ENCODE assay signal across 24 cellular contexts in the genomic region with DNA sequence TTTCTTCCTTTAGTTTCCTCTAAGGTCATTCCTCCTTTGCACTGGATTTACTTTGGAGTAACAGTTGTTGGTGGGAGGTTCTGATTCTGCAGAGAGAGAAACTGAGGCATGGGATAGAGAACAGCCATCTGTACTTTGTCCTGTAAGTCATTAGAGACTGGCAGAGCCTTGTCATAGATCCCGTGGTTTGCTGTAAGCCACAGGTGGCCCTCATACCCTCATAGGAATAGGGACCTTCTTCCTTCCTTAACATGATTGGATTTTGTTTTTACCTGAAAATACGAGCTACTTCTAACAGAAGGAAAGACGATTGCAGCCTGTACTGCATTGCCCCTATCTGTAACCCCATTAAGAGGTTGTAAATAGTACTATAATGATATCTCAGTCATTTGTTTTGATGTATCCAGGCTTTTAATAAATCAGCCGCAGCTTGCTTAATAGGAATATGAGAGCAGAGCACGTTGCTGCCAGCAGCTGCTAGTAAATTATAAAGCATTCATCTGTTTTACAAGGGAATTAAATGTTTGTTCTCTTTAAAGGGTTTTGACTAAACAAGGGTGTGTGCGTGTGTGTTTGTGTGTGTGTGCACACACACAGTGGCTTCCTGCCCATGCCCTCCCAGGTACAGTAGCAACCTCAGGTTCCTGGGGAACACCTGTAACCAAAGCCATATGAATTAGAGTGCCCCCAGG.
DNase-seq lines count a peak whose midpoint lies in the region; ATAC-seq and TF ChIP-seq lines count a peak whose summit lies in the region.
"Had no signal": no experiment of that assay in that cellular context is flagged by ENCODE, and none has a peak within 500 bp of the region (broad histone marks: within the 10 kb centered on the region; RNA-seq: fewer than 3 reads in every experiment).

No MANE protein-coding gene starts in this region.

- TF ChIP-seq POLR2A in suprapubic skin (IDR thresholded peaks at IDR 0.05) = no peak

- DNase-seq in COR-L47 (lab: John Stamatoyannopoulos, UW) (peak; percentile 77), NCI-H128 (lab: John Stamatoyannopoulos, UW; ENCODE audit: unreplicated experiment) (peak; percentile 43), NCI-H2196 treated with DMSO at 0.1 percent for 48 hours (lab: John Stamatoyannopoulos, UW; ENCODE audit: unreplicated experiment) (peak; percentile 29), foreskin fibroblast (no peak), NCI-H187 (lab: John Stamatoyannopoulos, UW) (no peak), suprapubic skin (ENCODE audit: low spot score in 2 of 2) (no peak)
- DNase-seq: ACHN; activated CD4-positive, CD25-positive, alpha-beta regulatory T cell; activated CD8-positive, alpha-beta memory T cell treated with anti-CD3 and anti-CD28 coated beads for 24 hours; activated naive CD4-positive, alpha-beta T cell treated with anti-CD3 and anti-CD28 coated beads, Interleukin-2, amount 50 U/mL, for 16 hours; activated T-cell treated with anti-CD3 and anti-CD28 coated beads, Interleukin-2, amount 50 U/mL, for 48 hours; aorta; DMS53; erythroblast; gastrocnemius medialis; left colon; MG63; NCI-H524 treated with DMSO at 0.1 percent for 48 hours; SJCRH30; uterus had no signal

- H3K4me1 ChIP-seq in suprapubic skin = no peaks in the 10 kb centered on the region
- H3K4me1 ChIP-seq: SJCRH30, uterus had no signal

- WGBS in suprapubic skin = 51% methylated on average over 6 of the region's 6 CpGs

- TF ChIP-seq CTCF in VCaP (conservative IDR thresholded peaks at IDR 0.05) (no peak), foreskin fibroblast (IDR thresholded peaks at IDR 0.05; ENCODE audit: low read depth, low read length) (no peak), suprapubic skin (IDR thresholded peaks at IDR 0.05) (no peak)

- no peaks in the 10 kb centered on the region for H3K9me3 ChIP-seq in suprapubic skin
- H3K9me3 ChIP-seq: gastrocnemius medialis, HAP-1, MG63, SJCRH30, uterus had no signal

- TF ChIP-seq EP300 in suprapubic skin (IDR thresholded peaks at IDR 0.05) = no peak

- H3K27me3 ChIP-seq in suprapubic skin = no peaks in the 10 kb centered on the region
- H3K27me3 ChIP-seq: gastrocnemius medialis, MG63, SJCRH30, uterus had no signal

- ATAC-seq in GM19035 (IDR thresholded peaks at IDR 0.05; ENCODE audit: unreplicated experiment) = no peak
- ATAC-seq: gastrocnemius medialis, left colon, Panc1 had no signal

- H3K36me3 ChIP-seq in suprapubic skin = no peaks in the 10 kb centered on the region
- H3K36me3 ChIP-seq: gastrocnemius medialis, HAP-1, MG63, SJCRH30, uterus had no signal

- no peak overlapping the region for H3K4me3 ChIP-seq in foreskin fibroblast (ENCODE audit: low read depth in 1 of 2, low read length in 2 of 2)
- no peak overlapping the region for H3K4me3 ChIP-seq in suprapubic skin
- H3K4me3 ChIP-seq: gastrocnemius medialis, HAP-1, MG63, SJCRH30, uterus had no signal

- H3K27ac ChIP-seq in VCaP (peak overlapping the region; percentile 53), suprapubic skin (no peak overlapping the region)
- H3K27ac ChIP-seq: gastrocnemius medialis, SJCRH30, uterus had no signal

Comparison
In these comparisons a context has a peak if more than half of its experiments do, and no peak if none do; other contexts are left out.
1. DNase-seq: peak in COR-L47 (single experiment), NCI-H128 (single experiment) and NCI-H2196 treated with DMSO at 0.1 percent for 48 hours (single experiment); none in foreskin fibroblast (0 of 2), NCI-H187 (0 of 2) and suprapubic skin (0 of 2).